16 cellular contexts compared by ENCODE assay signal in the genomic region with DNA sequence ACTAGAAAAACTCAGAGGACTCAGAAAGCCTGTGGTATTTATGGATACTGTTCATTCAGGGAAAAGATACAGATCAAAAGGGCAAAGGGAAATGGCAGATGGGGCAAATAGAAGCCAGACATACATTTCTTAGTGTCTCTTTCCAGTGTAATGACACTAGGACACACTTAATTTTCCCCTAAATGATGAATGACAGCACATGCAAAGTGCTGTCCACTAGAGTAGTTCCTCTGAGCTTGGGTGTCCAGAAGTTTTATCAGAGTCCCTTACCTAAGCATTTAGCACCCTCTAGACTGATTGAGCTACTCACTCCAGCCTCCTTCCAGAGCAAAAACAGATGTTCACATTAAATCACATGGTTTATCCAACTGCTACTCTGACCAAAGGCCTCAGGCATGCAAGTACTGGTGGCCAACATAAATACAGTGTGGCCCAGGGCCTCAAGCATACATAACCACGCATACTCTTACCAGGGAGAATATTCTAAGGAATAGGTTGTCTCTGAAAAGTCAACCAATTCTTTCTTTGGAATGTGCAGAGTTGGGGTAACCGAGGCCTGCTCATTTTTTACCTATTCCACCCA.
DNase-seq lines count a peak whose midpoint lies in the region; ATAC-seq, FAIRE-seq and TF ChIP-seq lines count a peak whose summit lies in the region.
"Had no signal": no experiment of that assay in that cellular context is flagged by ENCODE, and none has a peak within 500 bp of the region (broad histone marks: within the 10 kb centered on the region; RNA-seq: fewer than 3 reads in every experiment).

No MANE protein-coding gene starts in this region.

- FAIRE-seq in small intestine (lab: Jason Lieb, UNC): no peak

- H3K9me2 ChIP-seq in hepatocyte (replicated peaks; ENCODE audit: insufficient read depth): no peaks in the 10 kb centered on the region

- H3K4me1 ChIP-seq in mesodermal cell (ENCODE audit: control insufficient read depth, insufficient read depth, low read length, poor library complexity, severe bottlenecking) (no peaks in the 10 kb centered on the region), hepatocyte (ENCODE audit: insufficient read depth) (no peaks in the 10 kb centered on the region), suprapubic skin (no peaks in the 10 kb centered on the region), small intestine (ENCODE audit: control insufficient read depth in 2 of 2, insufficient read depth in 1 of 2, low read depth in 1 of 2, low read length in 1 of 2) (no peaks in the 10 kb centered on the region)
- H3K4me1 ChIP-seq: upper lobe of left lung had no signal

- H3K4me3 ChIP-seq in mesodermal cell (ENCODE audit: extremely low read depth, insufficient read depth, low read length, poor library complexity, severe bottlenecking) (no peak overlapping the region), hepatocyte (no peak overlapping the region), suprapubic skin (no peak overlapping the region), small intestine (ENCODE audit: low read depth in 1 of 2, low read length in 2 of 2) (no peak overlapping the region)
- H3K4me3 ChIP-seq: spleen, upper lobe of left lung had no signal

- WGBS in mesodermal cell (ENCODE audit: insufficient coverage in 2 of 2), 2 experiments: no CpG with 5 or more reads among the region's 2 CpGs
- WGBS in hepatocyte (ENCODE audit: low lambda C conversion rate, missing lambda C conversion rate): 75% methylated on average over 2 of the region's 2 CpGs
- WGBS in suprapubic skin: 78% methylated on average over 2 of the region's 2 CpGs
- WGBS in small intestine, 3 donors: 57 to 62% (median 60%) methylated on average over 2 of the region's 2 CpGs

- ATAC-seq in stimulated activated naive CD8-positive, alpha-beta T cell treated with anti-CD3 and anti-CD28 coated beads, Interleukin-15, amount 100 ng/mL, for 72 hours: no peak

- H2AFZ ChIP-seq in hepatocyte: no peak overlapping the region

- peak; percentile 81 for DNase-seq in AG08395 (ENCODE audit: low spot score)
- peak; percentile 25 for DNase-seq in HT1080 (ENCODE audit: low read depth)
- no peak for DNase-seq in chondrocyte (ENCODE audit: low spot score)
- DNase-seq in stimulated activated naive CD8-positive, alpha-beta T cell treated with anti-CD3 and anti-CD28 coated beads, Interleukin-15, amount 100 ng/mL, for 72 hours: no peak
- DNase-seq in hepatocyte (ENCODE audit: low spot score): no peak
- DNase-seq in suprapubic skin (ENCODE audit: low spot score in 2 of 2): no peak
- no peak for DNase-seq in small intestine
- DNase-seq: activated CD8-positive, alpha-beta memory T cell treated with anti-CD3 and anti-CD28 coated beads, Interleukin-2, amount 50 U/mL, for 48 hours; anterior cingulate cortex; NCI-H510A treated with DMSO at 0.1 percent for 48 hours; spleen; upper lobe of left lung had no signal

- H3K4me3 Mint-ChIP-seq in chondrocyte (ENCODE audit: unreplicated experiment): no peak overlapping the region
- H3K4me3 Mint-ChIP-seq in stimulated activated naive CD8-positive, alpha-beta T cell treated with anti-CD3 and anti-CD28 coated beads, Interleukin-15, amount 100 ng/mL, for 72 hours: no peak overlapping the region
- H3K4me3 Mint-ChIP-seq: B cell had no signal

- H3K79me2 ChIP-seq in hepatocyte: no peaks in the 10 kb centered on the region

- TF ChIP-seq CTCF in chondrocyte (IDR thresholded peaks at IDR 0.05) (peak; percentile 27), hepatocyte (IDR thresholded peaks at IDR 0.05; ENCODE audit: poor library complexity) (no peak), suprapubic skin (IDR thresholded peaks at IDR 0.05) (no peak)

- H3K27me3 Mint-ChIP-seq in chondrocyte (ENCODE audit: low read depth): no peaks in the 10 kb centered on the region
- H3K27me3 Mint-ChIP-seq in stimulated activated naive CD8-positive, alpha-beta T cell treated with anti-CD3 and anti-CD28 coated beads, Interleukin-15, amount 100 ng/mL, for 72 hours: no peaks in the 10 kb centered on the region
- H3K27me3 Mint-ChIP-seq: B cell had no signal

- H3K9me3 ChIP-seq in mesodermal cell (ENCODE audit: control insufficient read depth, low read length): no peaks in the 10 kb centered on the region
- H3K9me3 ChIP-seq in hepatocyte (ENCODE audit: low read depth): no peaks in the 10 kb centered on the region
- no peaks in the 10 kb centered on the region for H3K9me3 ChIP-seq in suprapubic skin
- peaks cover 1% of the 10 kb centered on the region for H3K9me3 ChIP-seq in small intestine (ENCODE audit: control insufficient read depth, low read depth)
- H3K9me3 ChIP-seq: upper lobe of left lung had no signal

- peaks cover 4% of the 10 kb centered on the region for H3K36me3 Mint-ChIP-seq in chondrocyte (ENCODE audit: low read depth)

- no peak for TF ChIP-seq EP300 in suprapubic skin (IDR thresholded peaks at IDR 0.05)

- H3K36me3 ChIP-seq in mesodermal cell (ENCODE audit: control insufficient read depth, insufficient read depth, low read length): no peaks in the 10 kb centered on the region
- no peaks in the 10 kb centered on the region for H3K36me3 ChIP-seq in hepatocyte (replicated peaks; ENCODE audit: insufficient read depth, low read depth)
- no peaks in the 10 kb centered on the region for H3K36me3 ChIP-seq in suprapubic skin
- H3K36me3 ChIP-seq in small intestine (ENCODE audit: control insufficient read depth in 2 of 2, insufficient read depth in 2 of 2, low read length in 2 of 2): no peaks in the 10 kb centered on the region
- H3K36me3 ChIP-seq: spleen, upper lobe of left lung had no signal

- H3K27ac ChIP-seq in mesodermal cell (ENCODE audit: low read depth, low read length, severe bottlenecking) (peak overlapping the region; percentile 42), hepatocyte (no peak overlapping the region), suprapubic skin (no peak overlapping the region), small intestine (ENCODE audit: low read depth in 1 of 2, low read length in 1 of 2) (no peak overlapping the region)
- H3K27ac ChIP-seq: HL-60, spleen, upper lobe of left lung, VCaP had no signal

- peak overlapping the region; percentile 81 for H3K27ac Mint-ChIP-seq in chondrocyte (ENCODE audit: unreplicated experiment)
- no peak overlapping the region for H3K27ac Mint-ChIP-seq in stimulated activated naive CD8-positive, alpha-beta T cell treated with anti-CD3 and anti-CD28 coated beads, Interleukin-15, amount 100 ng/mL, for 72 hours
- H3K27ac Mint-ChIP-seq: B cell had no signal

- no peak for TF ChIP-seq POLR2A in suprapubic skin (IDR thresholded peaks at IDR 0.05)

- H3K27me3 ChIP-seq in hepatocyte (no peaks in the 10 kb centered on the region), suprapubic skin (no peaks in the 10 kb centered on the region), small intestine (ENCODE audit: control insufficient read depth in 2 of 2, insufficient read depth in 2 of 2, low read length in 2 of 2) (no peaks in the 10 kb centered on the region)
- H3K27me3 ChIP-seq: spleen, upper lobe of left lung had no signal

- H3K9me3 Mint-ChIP-seq in chondrocyte (ENCODE audit: low read depth): peaks cover 10% of the 10 kb centered on the region
- no peaks in the 10 kb centered on the region for H3K9me3 Mint-ChIP-seq in stimulated activated naive CD8-positive, alpha-beta T cell treated with anti-CD3 and anti-CD28 coated beads, Interleukin-15, amount 100 ng/mL, for 72 hours

- H4K20me1 ChIP-seq in hepatocyte (ENCODE audit: insufficient read depth, poor library complexity, severe bottlenecking): no peaks in the 10 kb centered on the region

- H3K4me1 Mint-ChIP-seq in chondrocyte (ENCODE audit: low read depth): peaks cover 22% of the 10 kb centered on the region
- no peaks in the 10 kb centered on the region for H3K4me1 Mint-ChIP-seq in stimulated activated naive CD8-positive, alpha-beta T cell treated with anti-CD3 and anti-CD28 coated beads, Interleukin-15, amount 100 ng/mL, for 72 hours

- no peak overlapping the region for H3K4me2 ChIP-seq in hepatocyte

Comparison
In these comparisons a context has a peak if more than half of its experiments do, and no peak if none do; other contexts are left out.
1. DNase-seq: peak in AG08395 (single experiment) and HT1080 (single experiment); none in chondrocyte (single experiment), stimulated activated naive CD8-positive, alpha-beta T cell treated with anti-CD3 and anti-CD28 coated beads, Interleukin-15, amount 100 ng/mL, for 72 hours (0 of 2), hepatocyte (single experiment), suprapubic skin (0 of 2) and small intestine (single experiment).